In the genomic region with DNA sequence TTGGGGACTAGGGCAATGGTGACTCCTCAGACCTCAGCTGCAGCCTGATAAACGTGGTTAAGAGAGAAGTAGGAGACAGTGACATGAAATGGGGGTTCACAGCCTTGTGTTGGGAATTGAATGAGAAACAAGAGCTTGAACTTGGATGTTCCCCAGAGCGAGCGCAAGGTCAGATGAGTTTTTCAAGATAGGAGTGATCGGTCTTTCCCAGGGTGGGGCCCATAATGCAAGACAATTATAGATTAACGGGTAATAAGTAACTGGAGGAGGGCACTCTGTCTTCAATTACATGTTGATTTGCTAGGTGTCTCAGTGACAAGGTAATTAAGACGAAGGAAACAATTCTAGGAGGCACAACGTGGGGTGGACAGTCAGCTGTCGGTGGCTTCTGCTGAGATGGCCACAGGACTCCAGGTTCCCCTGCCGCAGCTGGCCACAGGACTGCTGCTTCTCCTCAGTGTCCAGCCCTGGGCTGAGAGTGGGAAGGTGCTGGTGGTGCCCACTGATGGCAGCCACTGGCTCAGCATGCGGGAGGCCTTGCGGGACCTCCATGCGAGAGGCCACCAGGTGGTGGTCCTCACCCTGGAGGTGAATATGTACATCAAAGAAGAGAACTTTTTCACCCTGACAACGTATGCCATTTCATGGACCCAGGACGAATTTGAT, we compare ENCODE assay signal across 22 cellular contexts. TPM values are rescaled to one million over a fixed set of nuclear protein-coding genes. Genes with fewer than 3 reads are reported as not detected.
"Had no signal": no experiment of that assay in that cellular context is flagged by ENCODE, and none has a peak within 500 bp of the region (broad histone marks: within the 10 kb centered on the region; RNA-seq: fewer than 3 reads in every experiment).

A gene (plus strand): TSS at position 312 of the 666 bp plus-strand sequence. CDS start 85 bp downstream, at position 397.

- H3K4me1 Mint-ChIP-seq: activated naive CD4-positive, alpha-beta T cell treated with anti-CD3 and anti-CD28 coated beads, Interleukin-2, amount 50 U/mL, for 24 hours had no signal

- H3K27ac ChIP-seq: breast epithelium had no signal

- ATAC-seq: activated CD8-positive, alpha-beta T cell treated with anti-CD3 and anti-CD28 coated beads, Interleukin-2, amount 10 ng/mL, durations not matched to agents 7 days and 5 days; T-helper 17 cell; WTC11 had no signal

- H3K9me3 ChIP-seq: breast epithelium had no signal

- H3K9me3 Mint-ChIP-seq: activated naive CD4-positive, alpha-beta T cell treated with anti-CD3 and anti-CD28 coated beads, Interleukin-2, amount 50 U/mL, for 24 hours had no signal

- DNase-seq: activated CD4-positive, alpha-beta T cell treated with anti-CD3 and anti-CD28 coated beads for 48 hours; activated CD4-positive, alpha-beta T cell treated with anti-CD3 and anti-CD28 coated beads, Interleukin-2, amount 50 U/mL, for 4 hours; activated CD4-positive, CD25-positive, alpha-beta regulatory T cell treated with anti-CD3 and anti-CD28 coated beads, Interleukin-2, amount 50 U/mL, for 72 hours; activated CD8-positive, alpha-beta memory T cell treated with anti-CD3 and anti-CD28 coated beads, Interleukin-2, amount 50 U/mL, for 48 hours; activated CD8-positive, alpha-beta T cell treated with anti-CD3 and anti-CD28 coated beads, Interleukin-2, amount 10 ng/mL, durations not matched to agents 7 days and 5 days; activated T-cell treated with anti-CD3 and anti-CD28 coated beads, Interleukin-2, amount 50 U/mL, for 1 hour; aorta; caudate nucleus; KBM-7; NCI-H1048; NCI-H2029; NCI-H446; NCI-H524; SIG-M5; T-helper 17 cell; T-helper 9 cell had no signal

- H3K36me3 Mint-ChIP-seq: activated naive CD4-positive, alpha-beta T cell treated with anti-CD3 and anti-CD28 coated beads, Interleukin-2, amount 50 U/mL, for 24 hours; WTC11 had no signal

- H3K27ac Mint-ChIP-seq: activated CD8-positive, alpha-beta T cell treated with anti-CD3 and anti-CD28 coated beads, Interleukin-2, amount 10 ng/mL, durations not matched to agents 7 days and 5 days; activated naive CD4-positive, alpha-beta T cell treated with anti-CD3 and anti-CD28 coated beads, Interleukin-2, amount 50 U/mL, for 24 hours; T-helper 17 cell; WTC11 had no signal

- H3K4me3 Mint-ChIP-seq: activated CD8-positive, alpha-beta T cell treated with anti-CD3 and anti-CD28 coated beads, Interleukin-2, amount 10 ng/mL, durations not matched to agents 7 days and 5 days; activated naive CD4-positive, alpha-beta T cell treated with anti-CD3 and anti-CD28 coated beads, Interleukin-2, amount 50 U/mL, for 24 hours; T-helper 17 cell; WTC11 had no signal

- H3K4me1 ChIP-seq: breast epithelium had no signal

- H3K27me3 ChIP-seq: breast epithelium had no signal

- H3K4me3 ChIP-seq: breast epithelium had no signal

- H3K36me3 ChIP-seq: breast epithelium had no signal

RNA-seq across cellular contexts. Expression of the gene that starts here (rescaled TPM):
- total RNA-seq: activated CD8-positive, alpha-beta T cell treated with anti-CD3 and anti-CD28 coated beads, Interleukin-2, amount 10 ng/mL, durations not matched to agents 7 days and 5 days; aorta; breast epithelium; LHCN-M2; M059J; RPMI7951; T-helper 17 cell; WTC11 had no signal
- polyA plus RNA-seq: aorta had no signal
